8 cellular contexts compared by ENCODE assay signal in genomic region chr6:161370882-161371281, GRCh38.
DNase-seq lines count a peak whose midpoint lies in the region; ATAC-seq and TF ChIP-seq lines count a peak whose summit lies in the region.

No MANE protein-coding gene starts in this region.

- no peak overlapping the region for H3K9ac ChIP-seq in mammary epithelial cell (ENCODE audit: insufficient read depth, low read length)

- H4K20me1 ChIP-seq in mammary epithelial cell (ENCODE audit: insufficient read depth, low read length), result no peaks in the 10 kb centered on the region

- no peak overlapping the region for H3K4me3 Mint-ChIP-seq in WTC11

- H3K9me3 Mint-ChIP-seq in WTC11, result no peaks in the 10 kb centered on the region

- H3K9me3 ChIP-seq in AG04450 (ENCODE audit: control insufficient read depth, insufficient read depth, low read length) (no peaks in the 10 kb centered on the region; the same call in 1 of the 2 replicates), mammary epithelial cell (replicated peaks; ENCODE audit: insufficient read depth, low read length) (no peaks in the 10 kb centered on the region)

- peaks cover 4% of the 10 kb centered on the region for H3K4me1 Mint-ChIP-seq in WTC11

- peak; percentile 42 for DNase-seq in AG04450 (ENCODE audit: low read depth, low spot score)
- DNase-seq in NCI-H2081 treated with DMSO at 0.1 percent for 48 hours (lab: John Stamatoyannopoulos, UW), result peak; percentile 28
- DNase-seq in WTC11 (ENCODE audit: low spot score), result peak; percentile 78
- DNase-seq in mammary epithelial cell, result peak; percentile 66
- peak; percentile 49 to 58 for DNase-seq in left colon
- peak; percentile 38 to 53 (median 42) for DNase-seq in stimulated activated CD4-positive, alpha-beta T cell treated with anti-CD3 and anti-CD28 coated beads, TNF-alpha, amount 100 ng/mL, for 24 hours (ENCODE audit: low read depth in 3 of 3)

- no peaks in the 10 kb centered on the region for H3K27me3 Mint-ChIP-seq in WTC11 (ENCODE audit: low read depth)

- no peaks in the 10 kb centered on the region for H3K36me3 Mint-ChIP-seq in WTC11

- no peak overlapping the region for H3K4me2 ChIP-seq in mammary epithelial cell (ENCODE audit: insufficient read depth, low read depth, low read length)

- intact Hi-C loops in mammary epithelial cell (cut with micrococcal nuclease), result loop anchor here (1.0 to 5.0 kb wide), 5 partner anchors 218 to 854 kb away; no protein-coding TSS in a partner anchor
- intact Hi-C loops in left colon (cut with DNase I, micrococcal nuclease), result loop anchor here (5.0 to 10.0 kb wide), 3 partner anchors 226 to 444 kb away; no protein-coding TSS in a partner anchor

- no peaks in the 10 kb centered on the region for H3K79me2 ChIP-seq in mammary epithelial cell (ENCODE audit: insufficient read depth, low read length)

- H3K27ac ChIP-seq in AG04450 (ENCODE audit: low read depth, low read length) (no peak overlapping the region), mammary epithelial cell (ENCODE audit: insufficient read depth, low read depth, low read length) (no peak overlapping the region)

- H2AFZ ChIP-seq in mammary epithelial cell (ENCODE audit: low read depth, low read length), result no peak overlapping the region

- 0 out of 2 replicates have a peak overlapping the region, but pooled peaks have one; percentile 29 for H3K27ac Mint-ChIP-seq in WTC11

- POLR2A ChIA-PET in AG04450 (lab: Yijun Ruan, JAX), result no interaction called here
- POLR2A ChIA-PET in WTC11 (lab: Charles Lee), result interaction anchor here (0.7 to 1.0 kb wide), 4 partner anchors 13 to 486 kb away, joined by 3 to 5 read pairs (median 4); partner anchors contain the start of gene AGPAT4

- no peak overlapping the region for H3K4me3 ChIP-seq in AG04450 (ENCODE audit: low read depth, low read length)
- H3K4me3 ChIP-seq in mammary epithelial cell (replicated peaks in 1 of 3; ENCODE audit: insufficient read depth in 1 of 3, low read depth in 2 of 3, low read length in 3 of 3), result no peak overlapping the region

- H3K4me1 ChIP-seq in mammary epithelial cell (ENCODE audit: insufficient read depth, low read length), result peaks cover 23% of the 10 kb centered on the region

- in situ Hi-C loops in mammary epithelial cell (cut with MboI; ENCODE audit: low sequenced_read_pairs in 2 of 2), result loop anchor here (5.0 to 25.0 kb wide), 5 partner anchors 206 to 626 kb away; no protein-coding TSS in a partner anchor

- TF ChIP-seq CTCF in AG04450 (IDR thresholded peaks at IDR 0.05; ENCODE audit: low read depth, low read length), result peak; percentile 96
- TF ChIP-seq CTCF in WTC11 (IDR thresholded peaks at IDR 0.05), result peak; percentile 92
- peak; percentile 96 to 98 for TF ChIP-seq CTCF in mammary epithelial cell (conservative IDR thresholded peaks at IDR 0.05 in 1 of 2, IDR thresholded peaks at IDR 0.05 in 1 of 2; ENCODE audit: extremely low read depth in 1 of 2, insufficient read depth in 1 of 2, low read depth in 1 of 2, low read length in 2 of 2)

- CTCF ChIA-PET in AG04450 (lab: Charles Lee), result interaction anchor here (0.6 to 7.3 kb wide), 126 partner anchors 9 to 1578 kb away, joined by 3 to 212 read pairs (median 5); partner anchors contain the start of genes AGPAT4 and MAP3K4
- CTCF ChIA-PET in WTC11 (lab: Charles Lee), result interaction anchor here (0.6 to 1.8 kb wide), 72 partner anchors 9 to 638 kb away, joined by 3 to 69 read pairs (median 5); partner anchors contain the start of gene AGPAT4
- CTCF ChIA-PET in mammary epithelial cell (lab: Charles Lee; ENCODE audit: low non-redundant PET), result interaction anchor here (0.6 to 0.8 kb wide), 5 partner anchors 238 to 633 kb away, joined by 3 to 4 read pairs (median 4); no protein-coding TSS in a partner anchor

- no TSS peak for BruUV-seq in mammary epithelial cell (replicated peaks; lab: Mats Ljungman, UMichigan)

- H3K36me3 ChIP-seq in mammary epithelial cell (ENCODE audit: insufficient read depth, low read length), result no peaks in the 10 kb centered on the region

- ATAC-seq in GM18505 (IDR thresholded peaks at IDR 0.05; ENCODE audit: unreplicated experiment) (peak; percentile 88), HG02970 (IDR thresholded peaks at IDR 0.05; ENCODE audit: low FRiP score, unreplicated experiment) (peak; percentile 89), WTC11 (peak; percentile 73), left colon (peak; percentile 47)

- dilution Hi-C loops in mammary epithelial cell (cut with HindIII; ENCODE audit: low sequenced_read_pairs), result loop anchor here (25.0 kb wide), 1 partner anchor 459 kb away; no protein-coding TSS in a partner anchor

- H3K27me3 ChIP-seq in AG04450 (ENCODE audit: control insufficient read depth, insufficient read depth, low read length) (no peaks in the 10 kb centered on the region), mammary epithelial cell (ENCODE audit: insufficient read depth, low read length) (no peaks in the 10 kb centered on the region)

- 0% methylated on average over 6 of the region's 9 CpGs for WGBS in mammary epithelial cell (ENCODE audit: low coverage, missing lambda C conversion rate)

- no peak for TF ChIP-seq POLR2A in GM18505 (IDR thresholded peaks at IDR 0.05; ENCODE audit: borderline replicate concordance, extremely low read depth, insufficient read depth, insufficient read length)

TF ChIP-seq in WTC11, 78 proteins besides CTCF, POLR2A, EP300 and RAD21 (continues in another document):
- TF ChIP-seq IRF2 (CRISPR knock-in tag; IDR thresholded peaks at IDR 0.05; ENCODE audit: borderline replicate concordance, low read depth) (no peak), ZNF425 (CRISPR knock-in tag; conservative IDR thresholded peaks at IDR 0.05) (no peak), MYBL2 (CRISPR knock-in tag; IDR thresholded peaks at IDR 0.05) (no peak), GTF2I (CRISPR knock-in tag; conservative IDR thresholded peaks at IDR 0.05) (no peak), HMGA2 (CRISPR knock-in tag; IDR thresholded peaks at IDR 0.05) (no peak), ERG (CRISPR knock-in tag; IDR thresholded peaks at IDR 0.05) (no peak), JAZF1 (CRISPR knock-in tag; IDR thresholded peaks at IDR 0.05) (no peak), MXD4 (CRISPR knock-in tag; IDR thresholded peaks at IDR 0.05; ENCODE audit: borderline replicate concordance) (no peak)
- TF ChIP-seq, protein P1, sequence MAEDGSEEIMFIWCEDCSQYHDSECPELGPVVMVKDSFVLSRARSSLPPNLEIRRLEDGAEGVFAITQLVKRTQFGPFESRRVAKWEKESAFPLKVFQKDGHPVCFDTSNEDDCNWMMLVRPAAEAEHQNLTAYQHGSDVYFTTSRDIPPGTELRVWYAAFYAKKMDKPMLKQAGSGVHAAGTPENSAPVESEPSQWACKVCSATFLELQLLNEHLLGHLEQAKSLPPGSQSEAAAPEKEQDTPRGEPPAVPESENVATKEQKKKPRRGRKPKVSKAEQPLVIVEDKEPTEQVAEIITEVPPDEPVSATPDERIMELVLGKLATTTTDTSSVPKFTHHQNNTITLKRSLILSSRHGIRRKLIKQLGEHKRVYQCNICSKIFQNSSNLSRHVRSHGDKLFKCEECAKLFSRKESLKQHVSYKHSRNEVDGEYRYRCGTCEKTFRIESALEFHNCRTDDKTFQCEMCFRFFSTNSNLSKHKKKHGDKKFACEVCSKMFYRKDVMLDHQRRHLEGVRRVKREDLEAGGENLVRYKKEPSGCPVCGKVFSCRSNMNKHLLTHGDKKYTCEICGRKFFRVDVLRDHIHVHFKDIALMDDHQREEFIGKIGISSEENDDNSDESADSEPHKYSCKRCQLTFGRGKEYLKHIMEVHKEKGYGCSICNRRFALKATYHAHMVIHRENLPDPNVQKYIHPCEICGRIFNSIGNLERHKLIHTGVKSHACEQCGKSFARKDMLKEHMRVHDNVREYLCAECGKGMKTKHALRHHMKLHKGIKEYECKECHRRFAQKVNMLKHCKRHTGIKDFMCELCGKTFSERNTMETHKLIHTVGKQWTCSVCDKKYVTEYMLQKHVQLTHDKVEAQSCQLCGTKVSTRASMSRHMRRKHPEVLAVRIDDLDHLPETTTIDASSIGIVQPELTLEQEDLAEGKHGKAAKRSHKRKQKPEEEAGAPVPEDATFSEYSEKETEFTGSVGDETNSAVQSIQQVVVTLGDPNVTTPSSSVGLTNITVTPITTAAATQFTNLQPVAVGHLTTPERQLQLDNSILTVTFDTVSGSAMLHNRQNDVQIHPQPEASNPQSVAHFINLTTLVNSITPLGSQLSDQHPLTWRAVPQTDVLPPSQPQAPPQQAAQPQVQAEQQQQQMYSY (CRISPR knock-in tag; IDR thresholded peaks at IDR 0.05), result no peak
- TF ChIP-seq, protein P2, sequence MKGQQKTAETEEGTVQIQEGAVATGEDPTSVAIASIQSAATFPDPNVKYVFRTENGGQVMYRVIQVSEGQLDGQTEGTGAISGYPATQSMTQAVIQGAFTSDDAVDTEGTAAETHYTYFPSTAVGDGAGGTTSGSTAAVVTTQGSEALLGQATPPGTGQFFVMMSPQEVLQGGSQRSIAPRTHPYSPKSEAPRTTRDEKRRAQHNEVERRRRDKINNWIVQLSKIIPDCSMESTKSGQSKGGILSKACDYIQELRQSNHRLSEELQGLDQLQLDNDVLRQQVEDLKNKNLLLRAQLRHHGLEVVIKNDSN (CRISPR knock-in tag; IDR thresholded peaks at IDR 0.05), result no peak

Comparison
In these comparisons a context has a peak if more than half of its experiments do, and no peak if none do; other contexts are left out.
1. DNase-seq: peak in every context shown above with its lines; median percentile 78 in WTC11; 66 in mammary epithelial cell; 54 in left colon; 42 in AG04450; 42 in stimulated activated CD4-positive, alpha-beta T cell treated with anti-CD3 and anti-CD28 coated beads, TNF-alpha, amount 100 ng/mL, for 24 hours; 28 in NCI-H2081 treated with DMSO at 0.1 percent for 48 hours.